20 cellular contexts compared by ENCODE assay signal in the genomic region with DNA sequence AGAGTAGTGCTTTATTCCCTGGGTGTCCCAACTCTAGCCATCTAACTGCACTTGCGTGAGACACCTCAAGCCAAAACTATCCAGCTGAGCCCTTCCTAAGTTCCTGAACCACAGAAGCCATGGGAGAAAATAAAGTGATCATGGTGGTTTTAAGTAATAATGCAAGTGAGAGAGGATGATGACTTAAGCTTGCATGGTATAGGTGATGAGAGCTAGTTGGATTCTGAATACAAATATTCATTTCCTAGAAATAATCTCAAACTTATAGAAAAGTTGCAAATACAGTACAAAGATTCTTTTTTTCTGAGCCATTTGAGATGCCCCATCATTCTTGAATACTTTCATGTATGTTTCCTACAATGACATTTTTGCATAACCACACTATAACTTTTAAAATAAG. TPM values are rescaled to one million over a fixed set of nuclear protein-coding genes. Genes with fewer than 3 reads are reported as not detected.
DNase-seq lines count a peak whose midpoint lies in the region; ATAC-seq and TF ChIP-seq lines count a peak whose summit lies in the region.
"Had no signal": no experiment of that assay in that cellular context is flagged by ENCODE, and none has a peak within 500 bp of the region (broad histone marks: within the 10 kb centered on the region; RNA-seq: fewer than 3 reads in every experiment).

No MANE protein-coding gene starts in this region.

- no peak overlapping the region for H3K4me3 Mint-ChIP-seq in activated T-cell treated with anti-CD3 and anti-CD28 coated beads, Interleukin-2, amount 50 U/mL, for 24 hours
- H3K4me3 Mint-ChIP-seq in stimulated activated naive CD8-positive, alpha-beta T cell treated with anti-CD3 and anti-CD28 coated beads, Interleukin-15, amount 100 ng/mL, for 72 hours: no peak overlapping the region
- H3K4me3 Mint-ChIP-seq in activated naive CD8-positive, alpha-beta T cell treated with anti-CD3 and anti-CD28 coated beads, Interleukin-2, amount 50 U/mL, for 24 hours: no peak overlapping the region
- H3K4me3 Mint-ChIP-seq in glutamatergic neuron (ENCODE audit: unreplicated experiment): no peak overlapping the region
- H3K4me3 Mint-ChIP-seq: CD4-positive, CD25-positive, alpha-beta regulatory T cell; HFFc6 had no signal

- H3K36me3 Mint-ChIP-seq in activated T-cell treated with anti-CD3 and anti-CD28 coated beads, Interleukin-2, amount 50 U/mL, for 24 hours (ENCODE audit: low read depth): no peaks in the 10 kb centered on the region
- H3K36me3 Mint-ChIP-seq in activated naive CD8-positive, alpha-beta T cell treated with anti-CD3 and anti-CD28 coated beads, Interleukin-2, amount 50 U/mL, for 24 hours (ENCODE audit: low read depth): no peaks in the 10 kb centered on the region
- H3K36me3 Mint-ChIP-seq in glutamatergic neuron (ENCODE audit: unreplicated experiment): no peaks in the 10 kb centered on the region
- H3K36me3 Mint-ChIP-seq: CD4-positive, CD25-positive, alpha-beta regulatory T cell; CD8-positive, alpha-beta memory T cell had no signal

- peak overlapping the region; percentile 38 for H3K27ac Mint-ChIP-seq in activated T-cell treated with anti-CD3 and anti-CD28 coated beads, Interleukin-2, amount 50 U/mL, for 24 hours
- H3K27ac Mint-ChIP-seq in stimulated activated naive CD8-positive, alpha-beta T cell treated with anti-CD3 and anti-CD28 coated beads, Interleukin-15, amount 100 ng/mL, for 72 hours: no peak overlapping the region
- H3K27ac Mint-ChIP-seq in activated naive CD8-positive, alpha-beta T cell treated with anti-CD3 and anti-CD28 coated beads, Interleukin-2, amount 50 U/mL, for 24 hours: peak overlapping the region; percentile 29
- no peak overlapping the region for H3K27ac Mint-ChIP-seq in glutamatergic neuron (ENCODE audit: unreplicated experiment)
- H3K27ac Mint-ChIP-seq: CD4-positive, CD25-positive, alpha-beta regulatory T cell; HFFc6 had no signal

- TF ChIP-seq CTCF in glutamatergic neuron (IDR thresholded peaks at IDR 0.05; ENCODE audit: partially characterized antibody, unreplicated experiment): no peak

- peaks cover 40% of the 10 kb centered on the region for H3K4me1 Mint-ChIP-seq in activated T-cell treated with anti-CD3 and anti-CD28 coated beads, Interleukin-2, amount 50 U/mL, for 24 hours (ENCODE audit: low read depth)
- H3K4me1 Mint-ChIP-seq in stimulated activated naive CD8-positive, alpha-beta T cell treated with anti-CD3 and anti-CD28 coated beads, Interleukin-15, amount 100 ng/mL, for 72 hours: peaks cover 31% of the 10 kb centered on the region
- peaks cover 23% of the 10 kb centered on the region for H3K4me1 Mint-ChIP-seq in activated naive CD8-positive, alpha-beta T cell treated with anti-CD3 and anti-CD28 coated beads, Interleukin-2, amount 50 U/mL, for 24 hours
- H3K4me1 Mint-ChIP-seq in glutamatergic neuron (ENCODE audit: low read depth, unreplicated experiment): no peaks in the 10 kb centered on the region

- DNase-seq in activated T-cell treated with anti-CD3 and anti-CD28 coated beads, Interleukin-2, amount 50 U/mL, for 24 hours: no peak
- DNase-seq in activated T-cell treated with anti-CD3 and anti-CD28 coated beads, Interleukin-2, amount 50 U/mL, for 1 hour: no peak
- no peak for DNase-seq in stimulated activated naive CD8-positive, alpha-beta T cell treated with anti-CD3 and anti-CD28 coated beads, Interleukin-15, amount 100 ng/mL, for 72 hours
- no peak for DNase-seq in stimulated activated naive CD8-positive, alpha-beta T cell treated with anti-CD3 and anti-CD28 coated beads, Interleukin-15, Interleukin-2, amounts not matched to agents 100 U/mL and 50 U/mL, for 24 hours
- DNase-seq in activated naive CD8-positive, alpha-beta T cell treated with anti-CD3 and anti-CD28 coated beads, Interleukin-2, amount 50 U/mL, for 24 hours: no peak
- no peak for DNase-seq in glutamatergic neuron
- DNase-seq: ACHN; BE2C; C1 segment of cervical spinal cord; CD4-positive, CD25-positive, alpha-beta regulatory T cell; CD8-positive, alpha-beta memory T cell; COR-L47; DMS 273 treated with DMSO at 0.1 percent for 48 hours; DMS53; DND-41; GOT3; H7; HFFc6 had no signal

- H3K9me3 Mint-ChIP-seq in activated T-cell treated with anti-CD3 and anti-CD28 coated beads, Interleukin-2, amount 50 U/mL, for 24 hours: no peaks in the 10 kb centered on the region
- peaks cover 5 to 7% of the 10 kb centered on the region in 2 donors for H3K9me3 Mint-ChIP-seq in stimulated activated naive CD8-positive, alpha-beta T cell treated with anti-CD3 and anti-CD28 coated beads, Interleukin-15, amount 100 ng/mL, for 72 hours
- peaks cover 4% of the 10 kb centered on the region for H3K9me3 Mint-ChIP-seq in activated naive CD8-positive, alpha-beta T cell treated with anti-CD3 and anti-CD28 coated beads, Interleukin-2, amount 50 U/mL, for 24 hours
- no peaks in the 10 kb centered on the region for H3K9me3 Mint-ChIP-seq in glutamatergic neuron (ENCODE audit: unreplicated experiment)
- H3K9me3 Mint-ChIP-seq: CD4-positive, CD25-positive, alpha-beta regulatory T cell; CD8-positive, alpha-beta memory T cell; HFFc6 had no signal

- peak; percentile 45 for ATAC-seq in stimulated activated naive CD8-positive, alpha-beta T cell treated with anti-CD3 and anti-CD28 coated beads, Interleukin-15, amount 100 ng/mL, for 72 hours
- no peak for ATAC-seq in stimulated activated naive CD8-positive, alpha-beta T cell treated with anti-CD3 and anti-CD28 coated beads, Interleukin-15, Interleukin-2, amounts not matched to agents 100 U/mL and 50 U/mL, for 24 hours
- peak; percentile 20 for ATAC-seq in activated naive CD8-positive, alpha-beta T cell treated with anti-CD3 and anti-CD28 coated beads, Interleukin-2, amount 50 U/mL, for 24 hours
- ATAC-seq: GM12878, HCT116 had no signal

- H3K27me3 Mint-ChIP-seq in activated T-cell treated with anti-CD3 and anti-CD28 coated beads, Interleukin-2, amount 50 U/mL, for 24 hours: no peaks in the 10 kb centered on the region
- no peaks in the 10 kb centered on the region for H3K27me3 Mint-ChIP-seq in stimulated activated naive CD8-positive, alpha-beta T cell treated with anti-CD3 and anti-CD28 coated beads, Interleukin-15, amount 100 ng/mL, for 72 hours
- H3K27me3 Mint-ChIP-seq in activated naive CD8-positive, alpha-beta T cell treated with anti-CD3 and anti-CD28 coated beads, Interleukin-2, amount 50 U/mL, for 24 hours: no peaks in the 10 kb centered on the region
- H3K27me3 Mint-ChIP-seq in glutamatergic neuron (ENCODE audit: unreplicated experiment): no peaks in the 10 kb centered on the region

RNA-seq across cellular contexts. Expression of a gene that starts 5.3 kb away (rescaled TPM):
- total RNA-seq in glutamatergic neuron (ENCODE audit: unreplicated experiment): 33.7 TPM

RNA-seq across cellular contexts. Expression of a gene that starts 46.5 kb away (rescaled TPM):
- total RNA-seq in glutamatergic neuron (ENCODE audit: unreplicated experiment): 14.4 TPM

Comparison
In these comparisons a context has a peak if more than half of its experiments do, and no peak if none do; other contexts are left out.
1. H3K27ac Mint-ChIP-seq: peak in activated T-cell treated with anti-CD3 and anti-CD28 coated beads, Interleukin-2, amount 50 U/mL, for 24 hours (single experiment) and activated naive CD8-positive, alpha-beta T cell treated with anti-CD3 and anti-CD28 coated beads, Interleukin-2, amount 50 U/mL, for 24 hours (single experiment); none in stimulated activated naive CD8-positive, alpha-beta T cell treated with anti-CD3 and anti-CD28 coated beads, Interleukin-15, amount 100 ng/mL, for 72 hours (0 of 2) and glutamatergic neuron (single experiment).